ENCODE assay signal across 8 cellular contexts in the genomic region with DNA sequence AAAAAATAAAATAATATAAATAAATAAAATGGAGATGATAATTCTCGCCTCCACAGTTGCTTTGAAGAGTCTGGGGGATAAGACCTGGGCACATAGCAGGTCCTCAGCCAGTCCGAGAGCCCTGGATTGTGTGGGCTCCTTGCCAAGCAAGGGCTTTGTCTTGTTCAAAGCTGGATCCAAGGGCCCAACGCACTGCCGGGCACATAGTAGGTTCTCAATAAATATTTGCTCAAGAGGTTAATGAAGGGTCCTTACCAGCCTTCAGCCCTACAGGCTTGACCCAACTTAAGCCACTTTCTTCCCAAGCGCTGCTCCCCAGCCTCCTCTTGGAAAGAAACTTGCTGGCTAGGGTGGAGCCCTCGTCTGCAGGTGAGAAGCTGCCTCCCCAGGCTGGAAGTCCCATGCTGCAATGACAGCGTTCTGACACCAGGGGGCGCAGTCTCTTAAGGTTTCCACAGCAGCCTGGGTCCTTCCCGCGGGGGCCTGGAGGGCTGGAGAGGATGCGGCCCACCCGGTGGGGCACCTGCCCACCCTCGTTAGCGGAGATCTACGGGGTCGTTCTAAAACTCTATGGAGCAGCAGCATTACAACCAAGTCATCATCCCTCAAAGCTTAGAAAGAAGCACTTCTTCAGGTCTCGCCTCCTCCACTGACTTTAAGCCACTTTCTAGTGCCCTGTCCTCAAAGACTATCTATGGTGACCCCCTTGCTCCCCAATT.
DNase-seq lines count a peak whose midpoint lies in the region; ATAC-seq, FAIRE-seq and TF ChIP-seq lines count a peak whose summit lies in the region.

No MANE protein-coding gene starts in this region.

- peak; percentile 94 for FAIRE-seq in GM19239 (lab: Jason Lieb, UNC)

- DNase-seq in AG04449 (ENCODE audit: low read depth, low spot score) (no peak), GM19239 (ENCODE audit: insufficient read length, low spot score) (peak; percentile 78), NCI-H2171 treated with DMSO at 0.1 percent for 48 hours (lab: John Stamatoyannopoulos, UW) (peak; percentile 59), cardiac fibroblast (ENCODE audit: low read depth in 2 of 2) (peak; percentile 76 to 78), left colon (peak; percentile 60 to 81)
- peak; percentile 71 for DNase-seq in activated CD4-positive, CD25-positive, alpha-beta regulatory T cell treated with anti-CD3 and anti-CD28 coated beads, Interleukin-2, amount 50 U/mL, for 16 hours (ENCODE audit: low read depth, low spot score)
- peak; percentile 53 to 79 for DNase-seq in stimulated activated CD4-positive, alpha-beta T cell treated with anti-CD3 and anti-CD28 coated beads, Interleukin-4, amount 100 ng/mL, for 4 hours

- POLR2A ChIA-PET in AG04449 (lab: Yijun Ruan, JAX) = no interaction called here

- TF ChIP-seq CTCF in AG04449 (IDR thresholded peaks at IDR 0.05; ENCODE audit: insufficient read depth, low read length, missing control alignments) = peak; percentile 99
- peak; percentile 93 for TF ChIP-seq CTCF in cardiac fibroblast (IDR thresholded peaks at IDR 0.05; ENCODE audit: low read depth, low read length)

- CTCF ChIA-PET in AG04449 (lab: Yijun Ruan, JAX) = interaction anchor here (0.7 to 4.7 kb wide), 58 partner anchors 9 to 719 kb away, joined by 3 to 93 read pairs (median 6); no protein-coding TSS in a partner anchor

- no peak overlapping the region for H3K4me3 ChIP-seq in AG04449 (ENCODE audit: low read depth, low read length)
- no peak overlapping the region for H3K4me3 ChIP-seq in cardiac fibroblast (replicated peaks in 1 of 2; ENCODE audit: low read depth in 2 of 2, low read length in 2 of 2)

- intact Hi-C loops in left colon (cut with DNase I, micrococcal nuclease) = no loop called here

- ATAC-seq in left colon = peak; percentile 87
- no peak for ATAC-seq in GM19324 (IDR thresholded peaks at IDR 0.05; ENCODE audit: low FRiP score, unreplicated experiment)
